21 cellular contexts compared by ENCODE assay signal in genomic region chr10:91562839-91563581, GRCh38.
"Had no signal": no experiment of that assay in that cellular context is flagged by ENCODE, and none has a peak within 500 bp of the region (broad histone marks: within the 10 kb centered on the region; RNA-seq: fewer than 3 reads in every experiment).

No MANE protein-coding gene starts in this region.

- H3K9me3 ChIP-seq: heart right ventricle, left lung, testis, transverse colon had no signal

- H3K4me3 Mint-ChIP-seq: endodermal cell; naive B cell; nephron progenitor cell; stimulated activated memory B cell treated with anti-CD40 and anti-IgM and Interleukin-4, amounts not matched to agents 10 μg/mL and 1 μg/mL and 100 μg/mL, for 72 hours; stimulated activated naive CD8-positive, alpha-beta T cell treated with anti-CD3 and anti-CD28 coated beads, Interleukin-15, Interleukin-2, amounts not matched to agents 100 ng/mL and 50 ng/mL, for 24 hours had no signal

- H3K27ac ChIP-seq: left lung, testis, transverse colon had no signal

- H3K4me1 ChIP-seq: left lung, testis, transverse colon had no signal

- DNase-seq: central memory CD4-positive, alpha-beta T cell; effector CD4-positive, alpha-beta T cell; endodermal cell; foreskin melanocyte; heart right ventricle; hypothalamus; kidney glomerular epithelial cell; left lung; mesenchymal stem cell; midbrain; naive B cell; nephron progenitor cell; stimulated activated CD4-positive, alpha-beta T cell treated with anti-CD3 and anti-CD28 coated beads, Interleukin-2, amount 100 ng/mL, for 48 hours; testis; transverse colon had no signal

- H3K4me2 ChIP-seq: smooth muscle cell had no signal

- H3K4me3 ChIP-seq: coronary artery, heart right ventricle, left lung, lung, smooth muscle cell, testis, transverse colon had no signal

- H3K27me3 ChIP-seq: heart right ventricle, left lung, testis, transverse colon had no signal

- H3K36me3 Mint-ChIP-seq: naive B cell; stimulated activated memory B cell treated with anti-CD40 and anti-IgM and Interleukin-4, amounts not matched to agents 10 μg/mL and 1 μg/mL and 100 μg/mL, for 72 hours had no signal

- H3K4me1 Mint-ChIP-seq: endodermal cell; naive B cell; stimulated activated memory B cell treated with anti-CD40 and anti-IgM and Interleukin-4, amounts not matched to agents 10 μg/mL and 1 μg/mL and 100 μg/mL, for 72 hours had no signal

- H3K27ac Mint-ChIP-seq: endodermal cell; nephron progenitor cell; stimulated activated memory B cell treated with anti-CD40 and anti-IgM and Interleukin-4, amounts not matched to agents 10 μg/mL and 1 μg/mL and 100 μg/mL, for 72 hours; stimulated activated naive CD8-positive, alpha-beta T cell treated with anti-CD3 and anti-CD28 coated beads, Interleukin-15, Interleukin-2, amounts not matched to agents 100 ng/mL and 50 ng/mL, for 24 hours had no signal

- FAIRE-seq: islet of Langerhans had no signal

- ATAC-seq: left lung; stimulated activated memory B cell treated with anti-CD40 and anti-IgM and Interleukin-4, amounts not matched to agents 10 μg/mL and 1 μg/mL and 100 μg/mL, for 72 hours had no signal

- H3K36me3 ChIP-seq: heart right ventricle, left lung, transverse colon had no signal
